8 cellular contexts compared by ENCODE assay signal in the genomic region with DNA sequence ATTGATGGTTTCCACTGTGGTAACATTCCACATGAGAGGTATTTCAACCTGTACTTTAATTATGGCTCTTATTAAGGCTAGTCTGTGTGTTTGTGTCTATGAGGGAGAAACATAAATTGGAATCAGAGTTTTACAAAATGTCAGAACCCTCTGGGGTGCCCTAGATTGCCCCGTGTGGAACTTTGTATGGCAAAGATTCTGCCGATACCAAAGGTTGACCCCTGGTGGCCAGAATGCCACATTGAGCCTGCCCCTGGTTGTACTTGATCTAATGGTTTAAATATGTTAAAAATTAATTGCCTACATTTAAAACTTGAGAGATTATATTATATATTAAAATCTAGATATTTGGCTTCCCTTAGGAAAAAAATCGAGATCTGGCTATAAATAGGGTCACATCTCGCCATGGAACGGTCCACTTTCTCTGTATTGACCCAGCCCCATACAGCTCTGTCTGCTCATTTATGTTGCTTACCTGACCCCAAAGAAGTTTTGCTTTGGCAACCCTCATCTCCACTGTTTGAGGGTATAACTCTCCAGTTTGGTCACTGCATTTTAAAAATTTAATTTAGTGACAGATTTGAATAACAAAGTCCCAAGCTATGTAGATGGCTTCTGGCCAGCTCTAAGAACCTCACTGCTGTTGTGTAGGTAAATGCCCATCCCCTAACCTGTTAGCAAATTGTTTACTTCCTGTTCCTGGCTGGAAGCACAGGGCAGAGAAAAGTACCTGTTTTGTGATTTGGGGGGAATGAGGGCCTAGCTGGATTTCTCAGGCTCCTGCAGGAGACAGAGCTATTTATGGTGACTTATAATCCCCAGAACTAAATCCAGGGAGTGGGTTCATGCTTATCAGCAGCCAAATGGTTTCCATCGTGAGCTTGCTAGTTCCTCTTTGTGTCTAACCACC.
DNase-seq lines count a peak whose midpoint lies in the region; ATAC-seq and TF ChIP-seq lines count a peak whose summit lies in the region.

No MANE protein-coding gene starts in this region.

- H3K36me3 Mint-ChIP-seq in CD14-positive monocyte = peaks cover 57 to 82% of the 10 kb centered on the region in 2 donors

- H3K36me3 ChIP-seq in body of pancreas (replicated peaks in 1 of 2; ENCODE audit: insufficient read depth in 1 of 2, low read depth in 2 of 2) (no peaks in the 10 kb centered on the region), left lung (peaks cover 0 to 19% of the 10 kb centered on the region in 2 donors)

- no peaks in the 10 kb centered on the region for H3K9me3 ChIP-seq in body of pancreas
- H3K9me3 ChIP-seq in left lung = no peaks in the 10 kb centered on the region

- no peaks in the 10 kb centered on the region for H3K27me3 Mint-ChIP-seq in CD14-positive monocyte (ENCODE audit: low read depth in 3 of 3)

- intact Hi-C loops in CD14-positive monocyte (cut with micrococcal nuclease) = loop anchor here (5.0 to 10.0 kb wide), 3 partner anchors 99 to 507 kb away; a partner anchor contains a TSS
- intact Hi-C loops in body of pancreas (cut with DNase I) = no loop called here
- intact Hi-C loops in left lung (cut with DNase I) = loop anchor here in 1 of 2 donors (10.0 kb wide), 1 partner anchor 89 kb away; no protein-coding TSS in a partner anchor

- 5 to 9% methylated on average over 6 of the region's 6 CpGs for WGBS in body of pancreas, 2 donors

- no peaks in the 10 kb centered on the region for H3K27me3 ChIP-seq in HL-60 (ENCODE audit: insufficient read depth, poor library complexity, severe bottlenecking)
- no peaks in the 10 kb centered on the region for H3K27me3 ChIP-seq in body of pancreas
- H3K27me3 ChIP-seq in left lung = no peaks in the 10 kb centered on the region

- no peak overlapping the region for H3K4me3 ChIP-seq in HL-60 (replicated peaks; ENCODE audit: insufficient read depth, low read length)
- no peak overlapping the region for H3K4me3 ChIP-seq in body of pancreas
- H3K4me3 ChIP-seq in left lung = no peak overlapping the region

- peak overlapping the region in 4 of 7 donors; percentile 15 to 82 (median 54) for H3K27ac Mint-ChIP-seq in CD14-positive monocyte

- no peak overlapping the region for H3K4me3 Mint-ChIP-seq in CD14-positive monocyte

- DNase-seq in CD14-positive monocyte (ENCODE audit: low spot score) = peak; percentile 69
- peak in 1 of 2 experiments; percentile 66 for DNase-seq in HL-60 (ENCODE audit: low read depth in 1 of 2, low spot score in 1 of 2)
- peak; percentile 39 for DNase-seq in SW480 (ENCODE audit: low spot score)
- DNase-seq in body of pancreas = peak; percentile 58 to 77 (median 64)
- peak in 1 of 2 donors; percentile 69 for DNase-seq in left lung
- peak; percentile 21 for DNase-seq in stimulated activated CD8-positive, alpha-beta memory T cell treated with anti-CD3 and anti-CD28 coated beads, Interleukin-7, amount 100 ng/mL, for 24 hours (ENCODE audit: low read depth)

- no peak overlapping the region for H3K27ac ChIP-seq in HL-60 (replicated peaks)
- H3K27ac ChIP-seq in body of pancreas = peak overlapping the region in 1 of 4 donors; percentile 4
- peak overlapping the region in 1 of 2 donors; percentile 35 for H3K27ac ChIP-seq in left lung

- peaks cover 5% of the 10 kb centered on the region for H3K4me1 ChIP-seq in body of pancreas
- peaks cover 0 to 10% of the 10 kb centered on the region in 2 donors for H3K4me1 ChIP-seq in left lung

- H3K4me1 Mint-ChIP-seq in CD14-positive monocyte = peaks cover 4% of the 10 kb centered on the region

- TF ChIP-seq CTCF in CD14-positive monocyte (IDR thresholded peaks at IDR 0.05) (peak; percentile 96), HL-60 (IDR thresholded peaks at IDR 0.05; ENCODE audit: insufficient read depth, low read length) (peak; percentile 72), body of pancreas (IDR thresholded peaks at IDR 0.05) (peak; percentile 71 to 93 (median 74)), left lung (IDR thresholded peaks at IDR 0.05) (peak; percentile 84 to 90)

- ATAC-seq in GM18867 (IDR thresholded peaks at IDR 0.05; ENCODE audit: unreplicated experiment) = peak; percentile 82
- peak; percentile 81 for ATAC-seq in body of pancreas
- ATAC-seq in left lung = peak; percentile 91
- ATAC-seq in HG02840 (IDR thresholded peaks at IDR 0.05; ENCODE audit: low FRiP score, unreplicated experiment) = no peak

- H3K9me3 Mint-ChIP-seq in CD14-positive monocyte = peaks cover 0 to 2% (median 0%) of the 10 kb centered on the region in 7 donors

- no peak for TF ChIP-seq POLR2A in body of pancreas (IDR thresholded peaks at IDR 0.05)
